Comparison of ENCODE assay signal across 22 cellular contexts in the genomic region with DNA sequence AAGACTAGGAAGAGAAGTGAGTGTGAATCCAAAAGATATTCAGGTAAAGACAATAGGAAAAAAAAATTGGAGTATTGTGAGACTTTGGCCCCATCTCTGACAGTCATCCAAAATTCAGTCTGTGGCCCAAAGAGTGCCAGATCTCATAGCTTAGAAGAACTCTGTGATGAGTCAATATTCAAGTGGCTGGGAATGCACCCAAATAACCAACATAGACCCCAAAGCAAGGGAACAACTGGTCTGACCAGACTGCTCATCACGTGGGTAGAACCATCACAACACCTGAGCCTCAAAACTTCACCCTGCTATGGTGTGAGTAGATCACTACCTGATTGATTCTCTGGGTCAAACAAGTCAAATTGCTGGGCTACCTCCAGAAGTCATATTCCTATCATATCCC. TPM values are rescaled to one million over a fixed set of nuclear protein-coding genes. Genes with fewer than 3 reads are reported as not detected.
DNase-seq lines count a peak whose midpoint lies in the region; ATAC-seq, FAIRE-seq and TF ChIP-seq lines count a peak whose summit lies in the region.
"Had no signal": no experiment of that assay in that cellular context is flagged by ENCODE, and none has a peak within 500 bp of the region (broad histone marks: within the 10 kb centered on the region; RNA-seq: fewer than 3 reads in every experiment).

No MANE protein-coding gene starts in this region.

- no peak overlapping the region for H3K4me3 ChIP-seq in parathyroid adenoma (ENCODE audit: low read depth, low read length)
- H3K4me3 ChIP-seq: BLaER1, GM23338, K562 had no signal

- no peak overlapping the region for H3K27ac ChIP-seq in parathyroid adenoma
- H3K27ac ChIP-seq: BLaER1 had no signal

- H2AFZ ChIP-seq in parathyroid adenoma, result peak overlapping the region; percentile 14
- H2AFZ ChIP-seq: GM23338 had no signal

- H3K9me3 ChIP-seq in parathyroid adenoma (ENCODE audit: control insufficient read depth, low read length), result no peaks in the 10 kb centered on the region
- H3K9me3 ChIP-seq: BLaER1 had no signal

- ATAC-seq in GM19023 (IDR thresholded peaks at IDR 0.05; ENCODE audit: unreplicated experiment), result peak; percentile 50
- peak; percentile 67 for ATAC-seq in HG02852 (IDR thresholded peaks at IDR 0.05; ENCODE audit: unreplicated experiment)
- ATAC-seq in HG02588 (IDR thresholded peaks at IDR 0.05; ENCODE audit: unreplicated experiment), result no peak
- ATAC-seq in SK-N-SH treated with all-trans-retinoic acid at 6 μM for 48 hours, result no peak
- ATAC-seq: GM23338, K562 had no signal

- no peaks in the 10 kb centered on the region for H3K4me1 ChIP-seq in parathyroid adenoma
- H3K4me1 ChIP-seq: BLaER1 had no signal

- TF ChIP-seq POLR2A in GM12892 (IDR thresholded peaks at IDR 0.05; ENCODE audit: low read depth, low read length), result no peak

- peak; percentile 82 for FAIRE-seq in GM12892 (lab: Jason Lieb, UNC)
- FAIRE-seq: H54, HTR-8/SVneo, K562 had no signal

- no peaks in the 10 kb centered on the region for H3K79me2 ChIP-seq in parathyroid adenoma

- no peak for DNase-seq in GM12892 (ENCODE audit: insufficient read length)
- no peak for DNase-seq in cerebellar cortex (ENCODE audit: low spot score)
- no peak for DNase-seq in NCI-H524 treated with DMSO at 0.1 percent for 48 hours (lab: John Stamatoyannopoulos, UW)
- DNase-seq: 8988T; CD4-positive, alpha-beta memory T cell; DMS153; DMS79; GDM1; HCEC 1CT; IMR-90 had no signal

- no peak overlapping the region for H3K9ac ChIP-seq in parathyroid adenoma
- H3K9ac ChIP-seq: BLaER1 had no signal

- no peak for TF ChIP-seq CTCF in parathyroid adenoma (IDR thresholded peaks at IDR 0.05)

- H3K27me3 ChIP-seq in parathyroid adenoma (ENCODE audit: control insufficient read depth, insufficient read depth, low read length), result no peaks in the 10 kb centered on the region
- H3K27me3 ChIP-seq: BLaER1 had no signal

- H3K4me2 ChIP-seq in parathyroid adenoma (ENCODE audit: low read length), result no peak overlapping the region
- H3K4me2 ChIP-seq: BLaER1, GM23338 had no signal

- no peaks in the 10 kb centered on the region for H3K36me3 ChIP-seq in parathyroid adenoma (ENCODE audit: control insufficient read depth, insufficient read depth, low read length)
- H3K36me3 ChIP-seq: BLaER1 had no signal

TF ChIP-seq in SK-N-SH treated with all-trans-retinoic acid at 6 μM for 48 hours, 23 proteins besides CTCF, POLR2A, EP300 and RAD21:
- TF ChIP-seq TCF4 (CRISPR knock-in tag; IDR thresholded peaks at IDR 0.05; ENCODE audit: borderline replicate concordance) (no peak), ZNF70 (CRISPR knock-in tag; IDR thresholded peaks at IDR 0.05) (no peak), SNAI2 (CRISPR knock-in tag; IDR thresholded peaks at IDR 0.05) (no peak), ESRRG (CRISPR knock-in tag; IDR thresholded peaks at IDR 0.05) (no peak), ISL1 (CRISPR knock-in tag; IDR thresholded peaks at IDR 0.05) (no peak), ZNF565 (CRISPR knock-in tag; conservative IDR thresholded peaks at IDR 0.05; ENCODE audit: low read depth) (no peak), ZFP30 (CRISPR knock-in tag; IDR thresholded peaks at IDR 0.05) (no peak), TOX (CRISPR knock-in tag; IDR thresholded peaks at IDR 0.05; ENCODE audit: borderline replicate concordance) (no peak), CSRNP3 (CRISPR knock-in tag; IDR thresholded peaks at IDR 0.05) (no peak), ARNTL (CRISPR knock-in tag; IDR thresholded peaks at IDR 0.05; ENCODE audit: borderline replicate concordance, low read depth) (no peak)
- TF ChIP-seq, protein P1, sequence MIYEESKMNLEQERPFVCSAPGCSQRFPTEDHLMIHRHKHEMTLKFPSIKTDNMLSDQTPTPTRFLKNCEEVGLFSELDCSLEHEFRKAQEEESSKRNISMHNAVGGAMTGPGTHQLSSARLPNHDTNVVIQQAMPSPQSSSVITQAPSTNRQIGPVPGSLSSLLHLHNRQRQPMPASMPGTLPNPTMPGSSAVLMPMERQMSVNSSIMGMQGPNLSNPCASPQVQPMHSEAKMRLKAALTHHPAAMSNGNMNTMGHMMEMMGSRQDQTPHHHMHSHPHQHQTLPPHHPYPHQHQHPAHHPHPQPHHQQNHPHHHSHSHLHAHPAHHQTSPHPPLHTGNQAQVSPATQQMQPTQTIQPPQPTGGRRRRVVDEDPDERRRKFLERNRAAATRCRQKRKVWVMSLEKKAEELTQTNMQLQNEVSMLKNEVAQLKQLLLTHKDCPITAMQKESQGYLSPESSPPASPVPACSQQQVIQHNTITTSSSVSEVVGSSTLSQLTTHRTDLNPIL (CRISPR knock-in tag; IDR thresholded peaks at IDR 0.05; ENCODE audit: low read depth), result no peak
- TF ChIP-seq, protein P2, sequence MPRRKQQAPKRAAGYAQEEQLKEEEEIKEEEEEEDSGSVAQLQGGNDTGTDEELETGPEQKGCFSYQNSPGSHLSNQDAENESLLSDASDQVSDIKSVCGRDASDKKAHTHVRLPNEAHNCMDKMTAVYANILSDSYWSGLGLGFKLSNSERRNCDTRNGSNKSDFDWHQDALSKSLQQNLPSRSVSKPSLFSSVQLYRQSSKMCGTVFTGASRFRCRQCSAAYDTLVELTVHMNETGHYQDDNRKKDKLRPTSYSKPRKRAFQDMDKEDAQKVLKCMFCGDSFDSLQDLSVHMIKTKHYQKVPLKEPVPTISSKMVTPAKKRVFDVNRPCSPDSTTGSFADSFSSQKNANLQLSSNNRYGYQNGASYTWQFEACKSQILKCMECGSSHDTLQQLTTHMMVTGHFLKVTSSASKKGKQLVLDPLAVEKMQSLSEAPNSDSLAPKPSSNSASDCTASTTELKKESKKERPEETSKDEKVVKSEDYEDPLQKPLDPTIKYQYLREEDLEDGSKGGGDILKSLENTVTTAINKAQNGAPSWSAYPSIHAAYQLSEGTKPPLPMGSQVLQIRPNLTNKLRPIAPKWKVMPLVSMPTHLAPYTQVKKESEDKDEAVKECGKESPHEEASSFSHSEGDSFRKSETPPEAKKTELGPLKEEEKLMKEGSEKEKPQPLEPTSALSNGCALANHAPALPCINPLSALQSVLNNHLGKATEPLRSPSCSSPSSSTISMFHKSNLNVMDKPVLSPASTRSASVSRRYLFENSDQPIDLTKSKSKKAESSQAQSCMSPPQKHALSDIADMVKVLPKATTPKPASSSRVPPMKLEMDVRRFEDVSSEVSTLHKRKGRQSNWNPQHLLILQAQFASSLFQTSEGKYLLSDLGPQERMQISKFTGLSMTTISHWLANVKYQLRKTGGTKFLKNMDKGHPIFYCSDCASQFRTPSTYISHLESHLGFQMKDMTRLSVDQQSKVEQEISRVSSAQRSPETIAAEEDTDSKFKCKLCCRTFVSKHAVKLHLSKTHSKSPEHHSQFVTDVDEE (CRISPR knock-in tag; IDR thresholded peaks at IDR 0.05), result no peak

RNA-seq across cellular contexts. Expression of gene TRDN, which starts 51.1 kb away (rescaled TPM):
- polyA plus RNA-seq in GM12892 (2012; ENCODE audit: missing spikeins), result not detected
- polyA plus RNA-seq: AG04450; CD14-positive monocyte; CD4-positive, alpha-beta memory T cell; IMR-90 had no signal

Comparison
In these comparisons a context has a peak if more than half of its experiments do, and no peak if none do; other contexts are left out.
1. ATAC-seq: peak in GM19023 (single experiment) and HG02852 (single experiment); none in HG02588 (single experiment) and SK-N-SH treated with all-trans-retinoic acid at 6 μM for 48 hours (single experiment).